ENCODE assay signal across 8 cellular contexts in the genomic region with DNA sequence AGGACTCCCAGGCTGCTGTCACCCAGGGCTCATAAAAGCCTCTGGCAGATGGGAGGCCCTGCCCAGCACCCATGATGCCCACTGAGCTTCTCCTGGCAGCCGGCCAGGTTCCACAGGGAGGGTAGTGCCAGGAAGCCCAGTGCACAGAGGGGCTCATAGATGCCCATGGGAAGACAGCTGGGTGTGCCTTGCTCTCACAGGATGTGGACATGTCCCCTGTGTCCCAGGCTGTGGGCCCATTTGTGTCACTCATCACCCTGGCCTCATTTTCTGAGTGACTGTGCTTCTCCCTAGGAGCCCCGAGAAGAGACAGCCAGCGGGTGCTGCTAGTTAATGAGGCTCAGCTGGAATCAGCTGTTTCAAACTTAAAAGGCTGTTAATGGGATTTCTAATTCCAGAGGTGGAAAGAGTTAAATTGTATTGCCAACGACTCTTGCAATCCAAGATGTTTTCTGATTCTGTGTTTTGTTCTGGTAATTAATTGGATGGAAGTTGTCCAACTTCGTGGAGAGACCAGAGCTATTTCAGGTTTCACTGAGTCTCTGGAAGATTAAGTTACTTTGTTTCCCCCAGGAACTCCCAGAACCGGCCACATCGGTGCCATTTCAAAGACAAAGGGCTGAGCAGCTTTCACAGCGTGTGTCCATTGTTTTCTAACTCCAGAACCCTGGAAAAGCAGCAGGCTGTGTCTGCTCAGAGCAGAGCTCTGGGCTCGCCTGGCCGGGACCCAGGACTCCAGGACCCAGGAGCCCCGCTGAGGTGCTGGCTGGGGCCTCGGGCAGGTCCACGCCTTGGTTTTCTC.
DNase-seq lines count a peak whose midpoint lies in the region; ATAC-seq, FAIRE-seq and TF ChIP-seq lines count a peak whose summit lies in the region.
"Not testable (repeated sequence)": the region's sequence is repeated elsewhere in the genome, so short reads cannot be mapped to it uniquely, and the experiment has no call there.

No MANE protein-coding gene starts in this region.

- peak overlapping the region; percentile 38; the same call in 2 of the 3 replicates for H3K4me3 Mint-ChIP-seq in GM23338
- peak overlapping the region; percentile 20 for H3K4me3 Mint-ChIP-seq in WTC11

- POLR2A ChIA-PET in WTC11 (lab: Charles Lee) = not testable (repeated sequence)

- H3K4me2 ChIP-seq in GM23338 = peak overlapping the region; percentile 33; the same call in 1 of the 2 replicates

- intact Hi-C loops in heart left ventricle (cut with DNase I) = loop anchor here in 2 of 10 donors (5.0 kb wide), 1 partner anchor 282 kb away; no protein-coding TSS in a partner anchor
- intact Hi-C loops in aorta (cut with DNase I) = loop anchor here (5.0 kb wide), 2 partner anchors 277 to 282 kb away; no protein-coding TSS in a partner anchor

- 11 to 15% (median 13%) methylated on average over 12 to 13 of the region's 13 CpGs for WGBS in heart left ventricle, 4 donors
- 18 to 25% methylated on average over 13 of the region's 13 CpGs for WGBS in mesodermal cell (ENCODE audit: insufficient coverage in 2 of 2), 2 experiments
- 11% methylated on average over 13 of the region's 13 CpGs for WGBS in aorta, 2 donors

- H3K9me3 Mint-ChIP-seq in GM23338, WTC11: not testable (repeated sequence)

- not testable (repeated sequence) for H3K27me3 Mint-ChIP-seq in GM23338 (ENCODE audit: insufficient read depth, low read depth, poor library complexity); WTC11 (ENCODE audit: low read depth)

- not testable (repeated sequence) for H3F3A ChIP-seq in GM23338 (replicated peaks; ENCODE audit: low read depth)

- H3K4me1 Mint-ChIP-seq in GM23338 = peaks cover 30% of the 10 kb centered on the region
- peaks cover 47% of the 10 kb centered on the region for H3K4me1 Mint-ChIP-seq in WTC11

- not testable (repeated sequence) for H3K36me3 Mint-ChIP-seq in GM23338 (ENCODE audit: low read depth); WTC11

- FAIRE-seq in bronchial epithelial cell (lab: Jason Lieb, UNC) = peak; percentile 90

- H3K27ac ChIP-seq in GM23338 (ENCODE audit: low read depth); heart left ventricle; aorta (ENCODE audit: low read depth in 1 of 2, low read length in 2 of 2): not testable (repeated sequence)
- H3K27ac ChIP-seq in mesodermal cell (ENCODE audit: low read depth, low read length, severe bottlenecking) = peak overlapping the region; percentile 29

- H3K9me3 ChIP-seq in heart left ventricle; mesodermal cell (ENCODE audit: control insufficient read depth, low read length); aorta (ENCODE audit: control insufficient read depth, low read length): not testable (repeated sequence)

- TF ChIP-seq POLR2A in heart left ventricle (IDR thresholded peaks at IDR 0.05) = not testable (repeated sequence)

- 0 out of 2 replicates have a peak overlapping the region, but pooled peaks have one; percentile 5 for H3K4me3 ChIP-seq in GM23338
- H3K4me3 ChIP-seq in bronchial epithelial cell (ENCODE audit: low read depth, low read length); heart left ventricle; mesodermal cell (ENCODE audit: extremely low read depth, insufficient read depth, low read length, poor library complexity, severe bottlenecking); aorta (ENCODE audit: low read length in 2 of 2): not testable (repeated sequence)

- CTCF ChIA-PET in WTC11 (lab: Charles Lee) = interaction anchor here (1.2 kb wide), 1 partner anchor 9 kb away, joined by 3 read pairs; no protein-coding TSS in a partner anchor

- ATAC-seq in GM23338 = peak; percentile 69
- peak; percentile 55 for ATAC-seq in WTC11
- peak in 3 of 4 donors; percentile 20 to 40 (median 26) for ATAC-seq in heart left ventricle
- ATAC-seq in aorta (ENCODE audit: low FRiP score) = peak; percentile 60

- H3K79me2 ChIP-seq in GM23338 (replicated peaks; ENCODE audit: insufficient read depth) = not testable (repeated sequence)

- DNase-seq in GM23338 (ENCODE audit: low spot score) (peak; percentile 41), NCI-H1694 treated with DMSO at 0.1 percent for 48 hours (lab: John Stamatoyannopoulos, UW) (peak; percentile 7), WTC11 (ENCODE audit: low spot score) (peak; percentile 54), heart left ventricle (peak in 1 of 5 donors; percentile 25), putamen (ENCODE audit: low spot score) (peak; percentile 51)
- not testable (repeated sequence) for DNase-seq in bronchial epithelial cell (ENCODE audit: low read depth); aorta

- not testable (repeated sequence) for H3K9me2 ChIP-seq in GM23338 (ENCODE audit: insufficient read depth)

- TF ChIP-seq CTCF in GM23338 (conservative IDR thresholded peaks at IDR 0.05; ENCODE audit: low read depth in 2 of 2); WTC11 (IDR thresholded peaks at IDR 0.05); bronchial epithelial cell (IDR thresholded peaks at IDR 0.05; ENCODE audit: insufficient read depth, low read length, severe bottlenecking); heart left ventricle (IDR thresholded peaks at IDR 0.05): not testable (repeated sequence)

- not testable (repeated sequence) for H4K20me1 ChIP-seq in GM23338 (replicated peaks; ENCODE audit: insufficient read depth)

- H3K27ac Mint-ChIP-seq in GM23338 (peak overlapping the region; percentile 85), WTC11 (peak overlapping the region; percentile 97)

- not testable (repeated sequence) for H3K27me3 ChIP-seq in GM23338 (ENCODE audit: insufficient read depth); bronchial epithelial cell (ENCODE audit: control insufficient read depth, insufficient read depth, low read length); aorta (ENCODE audit: control insufficient read depth in 1 of 2, insufficient read depth in 2 of 2, low read length in 1 of 2)
- peaks cover 0 to 48% (median 10%) of the 10 kb centered on the region in 9 donors for H3K27me3 ChIP-seq in heart left ventricle

- peaks cover 14% of the 10 kb centered on the region; the same call in 1 of the 2 replicates for H3K4me1 ChIP-seq in GM23338 (ENCODE audit: insufficient read depth)
- peaks cover 0 to 15% (median 2%) of the 10 kb centered on the region in 12 donors for H3K4me1 ChIP-seq in heart left ventricle
- H3K4me1 ChIP-seq in mesodermal cell (ENCODE audit: control insufficient read depth, insufficient read depth, low read length, poor library complexity, severe bottlenecking) = peaks cover 11% of the 10 kb centered on the region
- not testable (repeated sequence) for H3K4me1 ChIP-seq in aorta (ENCODE audit: control insufficient read depth in 1 of 2, insufficient read depth in 2 of 2, low read length in 2 of 2)

- H2AFZ ChIP-seq in GM23338 = not testable (repeated sequence)

- not testable (repeated sequence) for H3K36me3 ChIP-seq in GM23338 (ENCODE audit: insufficient read depth); bronchial epithelial cell (ENCODE audit: control insufficient read depth, insufficient read depth, low read length); heart left ventricle; mesodermal cell (ENCODE audit: control insufficient read depth, insufficient read depth, low read length); aorta (ENCODE audit: control insufficient read depth in 1 of 2, insufficient read depth in 2 of 2, low read length in 1 of 2)

TF ChIP-seq in WTC11, 78 proteins besides CTCF, POLR2A, EP300 and RAD21:
- 0 out of 2 replicates have a peak, but pooled peaks have one; percentile 18 for TF ChIP-seq MYBL2 (CRISPR knock-in tag; IDR thresholded peaks at IDR 0.05)
